In genomic region chr17:77089118-77089477, GRCh38 we compare ENCODE assay signal across 8 cellular contexts. TPM values are rescaled to one million over a fixed set of nuclear protein-coding genes. Genes with fewer than 3 reads are reported as not detected.
A peak's percentile ranks its signal among the peaks of the same experiment; 100 is the strongest.
DNase-seq lines count a peak whose midpoint lies in the region; ATAC-seq and FAIRE-seq lines count a peak whose summit lies in the region.

No MANE protein-coding gene starts in this region.

- peak overlapping the region; percentile 60 for H3K27ac ChIP-seq in duodenal mucosa (ENCODE audit: low read depth, low read length)

- FAIRE-seq in RCC 7860 (lab: Jason Lieb, UNC): no peak

- H3K36me3 ChIP-seq in ES-I3 (ENCODE audit: insufficient read depth, low read length) (peaks cover 17% of the 10 kb centered on the region), duodenal mucosa (ENCODE audit: control insufficient read depth in 1 of 2, insufficient read depth in 2 of 2, low read length in 2 of 2) (peaks cover 7 to 30% of the 10 kb centered on the region in 2 donors)

- H3K4me1 ChIP-seq in ES-I3 (ENCODE audit: insufficient read depth, low read length): no peaks in the 10 kb centered on the region; the same call in 1 of the 2 replicates
- H3K4me1 ChIP-seq in duodenal mucosa (ENCODE audit: control insufficient read depth in 1 of 2, insufficient read depth in 2 of 2, low read length in 2 of 2): peaks cover 6 to 38% of the 10 kb centered on the region in 2 donors

- no peak for ATAC-seq in GM19455 (IDR thresholded peaks at IDR 0.05; ENCODE audit: unreplicated experiment)

- DNase-seq in RCC 7860 (ENCODE audit: low spot score): peak; percentile 31
- DNase-seq in myocyte (ENCODE audit: low read depth): peak; percentile 40
- no peak for DNase-seq in COLO829 (ENCODE audit: low spot score)
- no peak for DNase-seq in GM03348 (ENCODE audit: low spot score)
- no peak for DNase-seq in CD1c-positive myeloid dendritic cell (ENCODE audit: extremely low spot score)

- no peaks in the 10 kb centered on the region for H3K9me3 ChIP-seq in ES-I3 (ENCODE audit: control insufficient read depth, insufficient read depth, low read length)
- no peaks in the 10 kb centered on the region for H3K9me3 ChIP-seq in duodenal mucosa (ENCODE audit: control insufficient read depth in 1 of 2, low read length in 2 of 2)

- no peaks in the 10 kb centered on the region for H3K27me3 ChIP-seq in duodenal mucosa (ENCODE audit: control insufficient read depth in 1 of 2, insufficient read depth in 2 of 2, low read length in 2 of 2)

- H3K9ac ChIP-seq in ES-I3 (ENCODE audit: low read depth, low read length): peak overlapping the region; percentile 83
- H3K9ac ChIP-seq in duodenal mucosa (ENCODE audit: low read depth in 1 of 2, low read length in 2 of 2): peak overlapping the region; percentile 61 to 93

- peak overlapping the region; percentile 69 to 81 for H3K4me3 ChIP-seq in duodenal mucosa (ENCODE audit: low read depth in 1 of 2, low read length in 2 of 2)

RNA-seq across cellular contexts. Expression of gene SEC14L1, which starts 51.7 kb away (rescaled TPM):
- total RNA-seq in myocyte: 56.2 and 71.1 TPM in 2 replicates
- polyA plus RNA-seq in myocyte (2012): 57.1 TPM

Comparison
In these comparisons a context has a peak if more than half of its experiments do, and no peak if none do; other contexts are left out.
1. DNase-seq: peak in RCC 7860 (single experiment) and myocyte (single experiment); none in COLO829 (single experiment), GM03348 (single experiment) and CD1c-positive myeloid dendritic cell (single experiment).